ENCODE assay signal across 18 cellular contexts in the genomic region with DNA sequence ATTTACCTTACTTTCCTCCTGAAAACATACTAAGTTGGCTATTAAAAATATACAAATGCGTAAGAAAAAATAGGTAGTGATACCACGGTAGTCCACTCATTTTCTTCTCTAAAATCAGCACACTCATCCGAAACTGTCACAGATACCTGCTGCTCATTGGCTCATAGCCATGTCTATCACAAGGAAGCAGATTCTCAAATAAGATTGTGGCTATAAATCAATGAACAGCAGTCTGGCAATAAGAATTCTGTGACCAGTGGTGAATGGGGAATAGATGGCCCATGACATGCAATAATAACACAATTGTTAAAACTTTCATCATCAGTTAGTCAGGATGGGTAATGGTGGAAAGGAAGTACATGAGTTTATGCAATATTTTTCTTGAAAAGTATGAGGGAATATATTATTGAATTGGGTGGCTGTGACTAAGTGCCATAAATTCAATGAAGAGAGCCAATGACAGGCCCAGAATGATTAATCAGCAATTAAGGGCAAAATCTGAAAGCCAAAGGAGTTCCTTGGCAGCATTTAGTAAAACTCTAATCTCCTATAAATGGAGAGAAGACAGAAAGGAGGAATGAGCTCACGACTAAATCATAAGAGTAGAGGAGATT.
DNase-seq lines count a peak whose midpoint lies in the region; ATAC-seq and TF ChIP-seq lines count a peak whose summit lies in the region.
"Had no signal": no experiment of that assay in that cellular context is flagged by ENCODE, and none has a peak within 500 bp of the region (broad histone marks: within the 10 kb centered on the region; RNA-seq: fewer than 3 reads in every experiment).

No MANE protein-coding gene starts in this region.

- no peak overlapping the region for H3K4me3 Mint-ChIP-seq in effector memory CD8-positive, alpha-beta T cell

- no peaks in the 10 kb centered on the region for H3K36me3 ChIP-seq in MG63
- H3K36me3 ChIP-seq: esophagus muscularis mucosa had no signal

- H3K27ac Mint-ChIP-seq in effector memory CD8-positive, alpha-beta T cell: no peak overlapping the region

- peak; percentile 24 for DNase-seq in GM03348 (ENCODE audit: low spot score)
- peak; percentile 16 for DNase-seq in MG63
- DNase-seq in epithelial cell of prostate (ENCODE audit: low read depth, low spot score): peak; percentile 10
- DNase-seq in retinal pigment epithelial cell (ENCODE audit: low read depth): peak; percentile 2
- DNase-seq in stimulated activated CD8-positive, alpha-beta memory T cell treated with anti-CD3 and anti-CD28 coated beads, Interleukin-4, amount 100 ng/mL, for 48 hours: no peak
- DNase-seq in effector memory CD8-positive, alpha-beta T cell: no peak
- DNase-seq: activated CD4-positive, alpha-beta T cell treated with anti-CD3 and anti-CD28 coated beads for 48 hours; COR-L47; H7; head of caudate nucleus; NCI-H1092 treated with DMSO at 0.1 percent for 48 hours; NCI-H2029 treated with DMSO at 0.1 percent for 48 hours; NCI-H446 treated with DMSO at 0.1 percent for 48 hours; RPMI8226; SW 1271 had no signal

- no peak for TF ChIP-seq CTCF in retinal pigment epithelial cell (conservative IDR thresholded peaks at IDR 0.05; ENCODE audit: low read depth, low read length)

- H3K36me3 Mint-ChIP-seq in effector memory CD8-positive, alpha-beta T cell (ENCODE audit: insufficient read depth): no peaks in the 10 kb centered on the region

- H3K27me3 ChIP-seq in MG63: no peaks in the 10 kb centered on the region
- H3K27me3 ChIP-seq: esophagus muscularis mucosa had no signal

- peak overlapping the region; percentile 33 for H3K27ac ChIP-seq in epithelial cell of prostate
- H3K27ac ChIP-seq: esophagus muscularis mucosa, KMS-11 had no signal

- H3K9me3 Mint-ChIP-seq in effector memory CD8-positive, alpha-beta T cell: peaks cover 0 to 2% of the 10 kb centered on the region in 2 donors

- H3K27me3 Mint-ChIP-seq in effector memory CD8-positive, alpha-beta T cell: no peaks in the 10 kb centered on the region

- ATAC-seq in HG03520 (IDR thresholded peaks at IDR 0.05; ENCODE audit: unreplicated experiment): no peak
- ATAC-seq in effector memory CD8-positive, alpha-beta T cell (replicated peaks): no peak

- no peak overlapping the region for H3K4me3 ChIP-seq in MG63
- no peak overlapping the region for H3K4me3 ChIP-seq in retinal pigment epithelial cell (ENCODE audit: low read length)
- H3K4me3 ChIP-seq: esophagus muscularis mucosa had no signal

- peaks cover 4% of the 10 kb centered on the region for H3K9me3 ChIP-seq in MG63

- no peaks in the 10 kb centered on the region for H3K4me1 Mint-ChIP-seq in effector memory CD8-positive, alpha-beta T cell (ENCODE audit: low read depth in 2 of 2)

Comparison
In these comparisons a context has a peak if more than half of its experiments do, and no peak if none do; other contexts are left out.
1. DNase-seq: peak in GM03348 (single experiment), MG63 (single experiment), epithelial cell of prostate (single experiment) and retinal pigment epithelial cell (single experiment); none in stimulated activated CD8-positive, alpha-beta memory T cell treated with anti-CD3 and anti-CD28 coated beads, Interleukin-4, amount 100 ng/mL, for 48 hours (single experiment) and effector memory CD8-positive, alpha-beta T cell (0 of 3).